Comparison of ENCODE assay signal across 24 cellular contexts in genomic region chr15:93614446-93615104, GRCh38.
DNase-seq lines count a peak whose midpoint lies in the region; ATAC-seq and TF ChIP-seq lines count a peak whose summit lies in the region.
"Had no signal": no experiment of that assay in that cellular context is flagged by ENCODE, and none has a peak within 500 bp of the region (broad histone marks: within the 10 kb centered on the region; RNA-seq: fewer than 3 reads in every experiment).

No MANE protein-coding gene starts in this region.

- DNase-seq in breast epithelium (ENCODE audit: low spot score in 2 of 2): peak in 1 of 2 donors; percentile 18
- DNase-seq in mammary epithelial cell: no peak
- DNase-seq in left cardiac atrium: peak; percentile 24
- peak; percentile 13 to 27 for DNase-seq in gastrocnemius medialis
- no peak for DNase-seq in NCI-H524 (lab: John Stamatoyannopoulos, UW)
- DNase-seq: AML-193; DMS79 treated with DMSO at 0.1 percent for 48 hours; Kasumi-1; MM.1S; NCI-H1092; NCI-H146; NCI-H2081; NCI-H2171 treated with DMSO at 0.1 percent for 48 hours; NCI-H446; NK-92 treated with Interleukin-12 subunit alpha and Interleukin-12 subunit beta, amount 100 ng/mL, for 24 hours; SHP77 treated with DMSO at 0.1 percent for 48 hours; SK-N-SH had no signal

- in situ Hi-C loops in mammary epithelial cell (cut with MboI; ENCODE audit: low sequenced_read_pairs in 2 of 2): no loop called here
- in situ Hi-C loops in gastrocnemius medialis (cut with MboI; ENCODE audit: low sequenced_read_pairs in 4 of 4): loop anchor here in 1 of 4 donors (25.0 kb wide), 1 partner anchor 827 kb away; no protein-coding TSS in a partner anchor

- no peaks in the 10 kb centered on the region for H3K79me2 ChIP-seq in mammary epithelial cell (ENCODE audit: insufficient read depth, low read length)

- H3K9me3 ChIP-seq in breast epithelium (no peaks in the 10 kb centered on the region), mammary epithelial cell (replicated peaks; ENCODE audit: insufficient read depth, low read length) (no peaks in the 10 kb centered on the region), gastrocnemius medialis (no peaks in the 10 kb centered on the region)
- H3K9me3 ChIP-seq: HAP-1, SK-N-SH had no signal

- H3K27ac ChIP-seq in breast epithelium (peak overlapping the region; percentile 52 to 82), mammary epithelial cell (ENCODE audit: insufficient read depth, low read depth, low read length) (no peak overlapping the region), gastrocnemius medialis (peak overlapping the region; percentile 29 to 53 (median 40))
- H3K27ac ChIP-seq: 22Rv1, C4-2B, HL-60 had no signal

- no peak overlapping the region for H3K4me3 ChIP-seq in breast epithelium
- H3K4me3 ChIP-seq in mammary epithelial cell (replicated peaks in 1 of 3; ENCODE audit: insufficient read depth in 1 of 3, low read depth in 2 of 3, low read length in 3 of 3): no peak overlapping the region
- no peak overlapping the region for H3K4me3 ChIP-seq in gastrocnemius medialis
- H3K4me3 ChIP-seq: HAP-1 had no signal

- H3K27me3 ChIP-seq in breast epithelium (no peaks in the 10 kb centered on the region), mammary epithelial cell (ENCODE audit: insufficient read depth, low read length) (peaks cover 2% of the 10 kb centered on the region), gastrocnemius medialis (no peaks in the 10 kb centered on the region)

- no TSS peak for BruUV-seq in mammary epithelial cell (replicated peaks; lab: Mats Ljungman, UMichigan)

- CTCF ChIA-PET in mammary epithelial cell (lab: Charles Lee; ENCODE audit: low non-redundant PET): no interaction called here

- intact Hi-C loops in breast epithelium (cut with DNase I; ENCODE audit: low total_unique reads) (no loop called here), mammary epithelial cell (cut with micrococcal nuclease) (no loop called here), left cardiac atrium (cut with DNase I) (loop anchor here in 1 of 2 donors (5.0 kb wide), 1 partner anchor 527 kb away; the partner anchor contains the start of gene RGMA), gastrocnemius medialis (cut with DNase I; ENCODE audit: low total_unique reads) (loop anchor here (5.0 kb wide), 2 partner anchors 217 to 527 kb away; partner anchors contain the start of gene RGMA)

- no peak overlapping the region for H3K9ac ChIP-seq in mammary epithelial cell (ENCODE audit: insufficient read depth, low read length)
- H3K9ac ChIP-seq: SK-N-SH had no signal

- TF ChIP-seq POLR2A in breast epithelium (IDR thresholded peaks at IDR 0.05): no peak
- no peak for TF ChIP-seq POLR2A in gastrocnemius medialis (IDR thresholded peaks at IDR 0.05)

- H4K20me1 ChIP-seq in mammary epithelial cell (ENCODE audit: insufficient read depth, low read length): no peaks in the 10 kb centered on the region

- WGBS in mammary epithelial cell (ENCODE audit: low coverage, missing lambda C conversion rate): 65% methylated on average over 7 of the region's 10 CpGs

- no peak for TF ChIP-seq CTCF in breast epithelium (IDR thresholded peaks at IDR 0.05)
- no peak for TF ChIP-seq CTCF in mammary epithelial cell (conservative IDR thresholded peaks at IDR 0.05 in 1 of 2, IDR thresholded peaks at IDR 0.05 in 1 of 2; ENCODE audit: extremely low read depth in 1 of 2, insufficient read depth in 1 of 2, low read depth in 1 of 2, low read length in 2 of 2)
- TF ChIP-seq CTCF in gastrocnemius medialis (IDR thresholded peaks at IDR 0.05 in 4 of 5, conservative IDR thresholded peaks at IDR 0.05 in 1 of 5): no peak

- dilution Hi-C loops in mammary epithelial cell (cut with HindIII; ENCODE audit: low sequenced_read_pairs): no loop called here

- no peak overlapping the region for H3K4me2 ChIP-seq in mammary epithelial cell (ENCODE audit: insufficient read depth, low read depth, low read length)
- H3K4me2 ChIP-seq: SK-N-SH had no signal

- H3K4me1 ChIP-seq in breast epithelium (no peaks in the 10 kb centered on the region), mammary epithelial cell (ENCODE audit: insufficient read depth, low read length) (no peaks in the 10 kb centered on the region), gastrocnemius medialis (peaks cover 0 to 2% of the 10 kb centered on the region in 2 donors)
- H3K4me1 ChIP-seq: HAP-1 had no signal

- peak; percentile 68 to 87 for ATAC-seq in left cardiac atrium
- ATAC-seq in gastrocnemius medialis: peak; percentile 33 to 70
- ATAC-seq in GM21381 (IDR thresholded peaks at IDR 0.05; ENCODE audit: unreplicated experiment): no peak
- no peak for ATAC-seq in GM21619 (IDR thresholded peaks at IDR 0.05; ENCODE audit: unreplicated experiment)
- no peak for ATAC-seq in GM18517 (IDR thresholded peaks at IDR 0.05; ENCODE audit: unreplicated experiment)

- no peaks in the 10 kb centered on the region for H3K36me3 ChIP-seq in breast epithelium
- H3K36me3 ChIP-seq in mammary epithelial cell (ENCODE audit: insufficient read depth, low read length): no peaks in the 10 kb centered on the region
- H3K36me3 ChIP-seq in gastrocnemius medialis: no peaks in the 10 kb centered on the region
- H3K36me3 ChIP-seq: HAP-1 had no signal

- no peak overlapping the region for H2AFZ ChIP-seq in mammary epithelial cell (ENCODE audit: low read depth, low read length)

Comparison
In these comparisons a context has a peak if more than half of its experiments do, and no peak if none do; other contexts are left out.
1. DNase-seq: peak in left cardiac atrium (single experiment) and gastrocnemius medialis (2 of 2); none in mammary epithelial cell (single experiment) and NCI-H524 (0 of 2).
2. ATAC-seq: peak in left cardiac atrium (2 of 2) and gastrocnemius medialis (2 of 2); none in GM21381 (single experiment), GM21619 (single experiment) and GM18517 (single experiment).